In genomic region chr14:84108746-84109457, GRCh38 we compare ENCODE assay signal across 15 cellular contexts.
"Had no signal": no experiment of that assay in that cellular context is flagged by ENCODE, and none has a peak within 500 bp of the region (broad histone marks: within the 10 kb centered on the region; RNA-seq: fewer than 3 reads in every experiment).

No MANE protein-coding gene starts in this region.

- ATAC-seq: activated CD4-positive, CD25-positive, alpha-beta regulatory T cell treated with anti-CD3 and anti-CD28 coated beads, Interleukin-2, amount 50 U/mL, for 24 hours; activated CD8-positive, alpha-beta memory T cell treated with anti-CD3 and anti-CD28 coated beads, Interleukin-2, amount 10 ng/mL, durations not matched to agents 7 days and 5 days; left colon; stimulated activated effector memory CD8-positive, alpha-beta T cell treated with anti-CD3 and anti-CD28 coated beads, Interleukin-12 subunit alpha, Interleukin-12 subunit beta, amount 100 ng/mL, for 72 hours had no signal

- H3K27ac Mint-ChIP-seq: activated CD8-positive, alpha-beta memory T cell treated with anti-CD3 and anti-CD28 coated beads, Interleukin-2, amount 10 ng/mL, durations not matched to agents 7 days and 5 days; activated naive CD4-positive, alpha-beta T cell treated with anti-CD3 and anti-CD28 coated beads for 36 hours; activated T-helper 2 cell treated with anti-CD3 and anti-CD28 coated beads, Interferon-gamma antibody, Interleukin-2, Interleukin-4, amounts not matched to agents 10 μg/mL and 5 μg/mL and 100 μg/mL, durations not matched to agents 14 hours and 24 hours and 36 hours; stimulated activated effector memory CD8-positive, alpha-beta T cell treated with anti-CD3 and anti-CD28 coated beads, Interleukin-12 subunit alpha, Interleukin-12 subunit beta, amount 100 ng/mL, for 72 hours had no signal

- H3K36me3 Mint-ChIP-seq: activated CD8-positive, alpha-beta memory T cell treated with anti-CD3 and anti-CD28 coated beads, Interleukin-2, amount 10 ng/mL, durations not matched to agents 7 days and 5 days; stimulated activated effector memory CD8-positive, alpha-beta T cell treated with anti-CD3 and anti-CD28 coated beads, Interleukin-12 subunit alpha, Interleukin-12 subunit beta, amount 100 ng/mL, for 72 hours had no signal

- DNase-seq: activated CD4-positive, alpha-beta T cell treated with anti-CD3 and anti-CD28 coated beads, Interleukin-2, amount 50 U/mL, for 4 hours; activated CD8-positive, alpha-beta memory T cell treated with anti-CD3 and anti-CD28 coated beads, Interleukin-2, amount 10 ng/mL, durations not matched to agents 7 days and 5 days; activated naive CD4-positive, alpha-beta T cell treated with anti-CD3 and anti-CD28 coated beads for 36 hours; activated T-cell treated with anti-CD3 and anti-CD28 coated beads, Interleukin-2, amount 50 U/mL, for 1 hour; adrenal gland; erythroblast; left colon; midbrain; stimulated activated CD4-positive, alpha-beta T cell treated with anti-CD3 and anti-CD28 coated beads, Interleukin-2, amount 100 ng/mL, for 24 hours; T-helper 9 cell; tibial artery; uterus had no signal

- H3K4me1 Mint-ChIP-seq: activated CD8-positive, alpha-beta memory T cell treated with anti-CD3 and anti-CD28 coated beads, Interleukin-2, amount 10 ng/mL, durations not matched to agents 7 days and 5 days; stimulated activated effector memory CD8-positive, alpha-beta T cell treated with anti-CD3 and anti-CD28 coated beads, Interleukin-12 subunit alpha, Interleukin-12 subunit beta, amount 100 ng/mL, for 72 hours had no signal

- H3K4me3 Mint-ChIP-seq: activated CD8-positive, alpha-beta memory T cell treated with anti-CD3 and anti-CD28 coated beads, Interleukin-2, amount 10 ng/mL, durations not matched to agents 7 days and 5 days; activated naive CD4-positive, alpha-beta T cell treated with anti-CD3 and anti-CD28 coated beads for 36 hours; stimulated activated effector memory CD8-positive, alpha-beta T cell treated with anti-CD3 and anti-CD28 coated beads, Interleukin-12 subunit alpha, Interleukin-12 subunit beta, amount 100 ng/mL, for 72 hours had no signal

- H3K27me3 Mint-ChIP-seq: activated CD8-positive, alpha-beta memory T cell treated with anti-CD3 and anti-CD28 coated beads, Interleukin-2, amount 10 ng/mL, durations not matched to agents 7 days and 5 days had no signal
